ENCODE assay signal across 4 cellular contexts in the genomic region with DNA sequence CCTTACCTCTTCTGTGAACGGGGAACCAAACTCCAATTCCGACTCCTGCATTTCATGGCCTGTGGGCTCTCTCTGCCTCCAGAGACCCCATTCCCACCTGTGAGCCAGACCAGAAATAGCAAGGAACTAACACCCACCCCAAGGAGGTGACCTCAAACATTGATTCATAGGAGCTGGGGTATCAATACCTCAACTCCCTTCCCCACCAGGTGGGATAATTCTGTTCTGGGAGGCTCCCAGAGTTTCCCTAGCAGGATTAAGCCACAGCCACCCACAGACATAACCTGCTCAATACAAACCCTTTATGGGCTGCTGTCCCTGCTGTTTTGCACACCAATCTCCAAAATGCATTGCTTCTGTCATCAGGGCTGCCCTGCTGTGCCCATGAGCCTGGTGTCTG. TPM values are rescaled to one million over a fixed set of nuclear protein-coding genes. Genes with fewer than 3 reads are reported as not detected.
"Had no signal": no experiment of that assay in that cellular context is flagged by ENCODE, and none has a peak within 500 bp of the region (broad histone marks: within the 10 kb centered on the region; RNA-seq: fewer than 3 reads in every experiment).

No MANE protein-coding gene starts in this region.

- H3K4me3 ChIP-seq: GM12878 had no signal

- ATAC-seq: GM12878 had no signal

- DNase-seq: GDM1, GF-D8 had no signal

RNA-seq across cellular contexts. Expression of a gene that starts 59.6 kb away (rescaled TPM):
- total RNA-seq: G401, GM12878 had no signal
